1 cellular context compared by ENCODE assay signal in genomic region chr18:54155412-54155811, GRCh38.
TF ChIP-seq lines count a peak whose summit lies in the region.

No MANE protein-coding gene starts in this region.

TF ChIP-seq in K562, 482 proteins besides CTCF, POLR2A, EP300 and RAD21 (continued from another document):
- TF ChIP-seq ZNF592 (IDR thresholded peaks at IDR 0.05) (no peak), PREB (CRISPR knock-in tag; IDR thresholded peaks at IDR 0.05) (no peak), POLR3G (IDR thresholded peaks at IDR 0.05; ENCODE audit: extremely low read depth, insufficient read length, insufficient replicate concordance) (no peak), MAFG (tag; conservative IDR thresholded peaks at IDR 0.05) (0 out of 2 replicates have a peak, but pooled peaks have one; percentile 8), PPARD (CRISPR knock-in tag; IDR thresholded peaks at IDR 0.05) (no peak), CREB3L1 (IDR thresholded peaks at IDR 0.05; ENCODE audit: borderline replicate concordance, low read depth) (no peak), C11orf30 (IDR thresholded peaks at IDR 0.05; ENCODE audit: low read depth) (peak; percentile 45), STAG1 (CRISPR knock-in tag; IDR thresholded peaks at IDR 0.05; ENCODE audit: borderline replicate concordance) (no peak), ZNF316 (IDR thresholded peaks at IDR 0.05) (peak; percentile 67), TCFL5 (CRISPR knock-in tag; conservative IDR thresholded peaks at IDR 0.05) (no peak), NFE2L1 (tag; IDR thresholded peaks at IDR 0.05; ENCODE audit: borderline replicate concordance, low read depth) (no peak)
